ENCODE assay signal across 13 cellular contexts in genomic region chr16:31243734-31244670, GRCh38. TPM values are rescaled to one million over a fixed set of nuclear protein-coding genes. Genes with fewer than 3 reads are reported as not detected.
A peak's percentile ranks its signal among the peaks of the same experiment; 100 is the strongest.
DNase-seq lines count a peak whose midpoint lies in the region; ATAC-seq and TF ChIP-seq lines count a peak whose summit lies in the region.
"Had no signal": no experiment of that assay in that cellular context is flagged by ENCODE, and none has a peak within 500 bp of the region (broad histone marks: within the 10 kb centered on the region; RNA-seq: fewer than 3 reads in every experiment).

No MANE protein-coding gene starts in this region.

- ATAC-seq in WTC11: no peak
- ATAC-seq in foreskin keratinocyte: no peak

- H3K36me3 Mint-ChIP-seq in WTC11: no peaks in the 10 kb centered on the region
- H3K36me3 Mint-ChIP-seq: activated naive CD4-positive, alpha-beta T cell treated with anti-CD3 and anti-CD28 coated beads, Interleukin-2, amount 10 ng/mL, durations not matched to agents 7 days and 5 days had no signal

- TF ChIP-seq POLR2A in spleen (IDR thresholded peaks at IDR 0.05): no peak

- H3K4me3 ChIP-seq in spleen: no peak overlapping the region
- H3K4me3 ChIP-seq: cardiac muscle cell had no signal

- peak overlapping the region; percentile 84 for H3K27ac Mint-ChIP-seq in WTC11
- H3K27ac Mint-ChIP-seq: activated naive CD4-positive, alpha-beta T cell treated with anti-CD3 and anti-CD28 coated beads, Interleukin-2, amount 10 ng/mL, durations not matched to agents 7 days and 5 days; CD4-positive, alpha-beta T cell; T-helper 2 cell treated with Interferon-gamma antibody and Interleukin-4, amounts not matched to agents 5 μg/mL and 100 μg/mL, for 36 hours had no signal

- TF ChIP-seq CTCF in GM13976 (IDR thresholded peaks at IDR 0.05; ENCODE audit: borderline replicate concordance, control extremely low read depth, extremely low read depth, insufficient read depth, missing control alignments) (no peak), WTC11 (IDR thresholded peaks at IDR 0.05) (no peak), spleen (IDR thresholded peaks at IDR 0.05 in 8 of 11, conservative IDR thresholded peaks at IDR 0.05 in 3 of 11) (no peak), foreskin keratinocyte (conservative IDR thresholded peaks at IDR 0.05) (no peak)

- no peaks in the 10 kb centered on the region for H3K9me3 ChIP-seq in spleen

- H3K4me1 ChIP-seq in spleen: peaks cover 0 to 42% (median 27%) of the 10 kb centered on the region in 6 donors
- no peaks in the 10 kb centered on the region for H3K4me1 ChIP-seq in foreskin keratinocyte

- no peaks in the 10 kb centered on the region; the same call in 1 of the 2 replicates for H3K27me3 Mint-ChIP-seq in WTC11 (ENCODE audit: low read depth)
- H3K27me3 Mint-ChIP-seq: CD4-positive, alpha-beta T cell had no signal

- in situ Hi-C loops in GM13976 (cut with MboI; ENCODE audit: low sequenced_read_pairs, unreplicated experiment): no loop called here

- H3K4me1 Mint-ChIP-seq in WTC11: peaks cover 52% of the 10 kb centered on the region
- H3K4me1 Mint-ChIP-seq: activated naive CD4-positive, alpha-beta T cell treated with anti-CD3 and anti-CD28 coated beads, Interleukin-2, amount 10 ng/mL, durations not matched to agents 7 days and 5 days had no signal

- POLR2A ChIA-PET in WTC11 (lab: Charles Lee): interaction anchor here (1.1 kb wide), 1 partner anchor 42 kb away, joined by 3 read pairs; the partner anchor contains the start of gene PYCARD

- intact Hi-C loops in spleen (cut with DNase I; ENCODE audit: low total_unique reads): no loop called here

- no peak overlapping the region for H3K4me3 Mint-ChIP-seq in WTC11
- H3K4me3 Mint-ChIP-seq: activated naive CD4-positive, alpha-beta T cell treated with anti-CD3 and anti-CD28 coated beads, Interleukin-2, amount 10 ng/mL, durations not matched to agents 7 days and 5 days; CD4-positive, alpha-beta T cell; T-helper 2 cell treated with Interferon-gamma antibody and Interleukin-4, amounts not matched to agents 5 μg/mL and 100 μg/mL, for 36 hours had no signal

- H3K27me3 ChIP-seq in spleen (replicated peaks in 1 of 7) (no peaks in the 10 kb centered on the region), foreskin keratinocyte (no peaks in the 10 kb centered on the region)
- H3K27me3 ChIP-seq: cardiac muscle cell had no signal

- CTCF ChIA-PET in WTC11 (lab: Charles Lee): interaction anchor here (0.6 to 1.6 kb wide), 3 partner anchors 138 to 148 kb away, joined by 4 read pairs; no protein-coding TSS in a partner anchor

- no peaks in the 10 kb centered on the region for H3K9me3 Mint-ChIP-seq in WTC11
- H3K9me3 Mint-ChIP-seq: CD4-positive, alpha-beta T cell; T-helper 2 cell treated with Interferon-gamma antibody and Interleukin-4, amounts not matched to agents 5 μg/mL and 100 μg/mL, for 36 hours had no signal

- H3K27ac ChIP-seq in spleen (peak overlapping the region in 6 of 8 donors; percentile 15 to 77 (median 44)), foreskin keratinocyte (no peak overlapping the region)
- H3K27ac ChIP-seq: cardiac muscle cell had no signal

- H3K36me3 ChIP-seq in spleen: no peaks in the 10 kb centered on the region
- H3K36me3 ChIP-seq: cardiac muscle cell had no signal

- WGBS in spleen, 5 donors: 30 to 47% (median 38%) methylated on average over 7 to 9 of the region's 9 CpGs

- peak; percentile 50 for DNase-seq in GM13976 (ENCODE audit: low spot score)
- DNase-seq in MV-4-11 (lab: John Stamatoyannopoulos, UW): peak; percentile 98
- no peak for DNase-seq in WTC11 (ENCODE audit: low spot score)
- DNase-seq in spleen: no peak
- no peak for DNase-seq in foreskin keratinocyte
- no peak for DNase-seq in amygdala (lab: John Stamatoyannopoulos, UW)
- no peak for DNase-seq in NCI-H1105 treated with DMSO at 0.1 percent for 48 hours (lab: John Stamatoyannopoulos, UW)
- DNase-seq: activated CD8-positive, alpha-beta memory T cell treated with anti-CD3 and anti-CD28 coated beads for 24 hours; activated naive CD4-positive, alpha-beta T cell treated with anti-CD3 and anti-CD28 coated beads, Interleukin-2, amount 10 ng/mL, durations not matched to agents 7 days and 5 days; CD4-positive, alpha-beta T cell; small intestine had no signal

TF ChIP-seq in WTC11, 78 proteins besides CTCF, POLR2A, EP300 and RAD21 (continues in another document):
- TF ChIP-seq PREB (CRISPR knock-in tag; IDR thresholded peaks at IDR 0.05; ENCODE audit: borderline replicate concordance) (no peak), ZNF532 (CRISPR knock-in tag; IDR thresholded peaks at IDR 0.05; ENCODE audit: borderline replicate concordance) (no peak), ZNF121 (CRISPR knock-in tag; IDR thresholded peaks at IDR 0.05) (peak; percentile 92), CDX4 (CRISPR knock-in tag; IDR thresholded peaks at IDR 0.05; ENCODE audit: borderline replicate concordance) (no peak), E2F4 (CRISPR knock-in tag; IDR thresholded peaks at IDR 0.05; ENCODE audit: borderline replicate concordance, low read depth) (no peak), NFYB (CRISPR knock-in tag; conservative IDR thresholded peaks at IDR 0.05; ENCODE audit: low read depth) (no peak), PRRX2 (CRISPR knock-in tag; IDR thresholded peaks at IDR 0.05) (no peak), ZNF138 (CRISPR knock-in tag; conservative IDR thresholded peaks at IDR 0.05) (no peak)

RNA-seq across cellular contexts. Expression of gene ITGAM, which starts 15.8 kb away (rescaled TPM):
- total RNA-seq in WTC11 (2021): 0.82 to 1.1 TPM (median 0.94 TPM) in 3 replicates
- 100 to 1,000 TPM in 2 of 7 donors, 10 to 100 TPM in 5; 38.5 to 154 (median 77.7) TPM for total RNA-seq in spleen
- polyA plus RNA-seq in spleen: 10 to 100 TPM in 2 of 3 donors, 1 to 10 TPM in 1; 4.3 to 14.9 (median 11.8) TPM
- total RNA-seq in foreskin keratinocyte: 0.10 and 0.21 TPM in 2 replicates
- 0.04 and 0.14 TPM in 2 replicates for polyA plus RNA-seq in foreskin keratinocyte
- total RNA-seq: cardiac muscle cell had no signal
- polyA plus RNA-seq: cardiac muscle cell had no signal

RNA-seq across cellular contexts. Expression of gene PYDC1, which starts 27.1 kb away (rescaled TPM):
- 1.9 to 9.5 TPM (median 6.1 TPM) in 3 replicates for total RNA-seq in WTC11 (2021)
- not detected for total RNA-seq in spleen
- 1 to 10 TPM in 1 of 3 donors, under 1 TPM in 1, not detected in 1; 0.72 to 2.7 TPM for polyA plus RNA-seq in spleen
- not detected in 2 replicates for total RNA-seq in foreskin keratinocyte
- not detected in 2 replicates for polyA plus RNA-seq in foreskin keratinocyte
- total RNA-seq: cardiac muscle cell; CD4-positive, alpha-beta T cell had no signal
- polyA plus RNA-seq: cardiac muscle cell, small intestine had no signal

RNA-seq across cellular contexts. Expression of gene TRIM72, which starts 30.1 kb away (rescaled TPM):
- 1.8 to 2.5 TPM (median 2.4 TPM) in 3 replicates for total RNA-seq in WTC11 (2021)
- under 1 TPM in 4 of 7 donors, not detected in 3; 0.05 to 0.26 (median 0.15) TPM for total RNA-seq in spleen
- under 1 TPM; 0.06 to 0.15 (median 0.09) TPM for polyA plus RNA-seq in spleen
- not detected in 2 replicates for total RNA-seq in foreskin keratinocyte
- polyA plus RNA-seq in foreskin keratinocyte: not detected in 2 replicates
- polyA plus RNA-seq: cardiac muscle cell had no signal

RNA-seq across cellular contexts. Expression of gene PYCARD, which starts 41.4 kb away (rescaled TPM):
- 35.2 to 45.5 TPM (median 42.4 TPM) in 3 replicates for total RNA-seq in WTC11 (2021)
- 100 to 1,000 TPM in 2 of 7 donors, 10 to 100 TPM in 5; 68.0 to 135 (median 90.1) TPM for total RNA-seq in spleen
- polyA plus RNA-seq in spleen: 100 to 1,000 TPM; 109 to 117 (median 114) TPM
- 103 and 105 TPM in 2 replicates for total RNA-seq in foreskin keratinocyte
- polyA plus RNA-seq in foreskin keratinocyte: 123 and 140 TPM in 2 replicates

Comparison
In these comparisons a context has a peak if more than half of its experiments do, and no peak if none do; other contexts are left out.
1. DNase-seq: peak in GM13976 (single experiment) and MV-4-11 (single experiment); none in WTC11 (single experiment), spleen (single experiment), foreskin keratinocyte (0 of 2), amygdala (0 of 56) and NCI-H1105 treated with DMSO at 0.1 percent for 48 hours (single experiment).
2. RNA of gene ITGAM, which starts 15.8 kb away (total RNA-seq): 38.5 to 154 TPM in spleen; 0.82 to 1.1 TPM in WTC11 and 0.10 to 0.21 TPM in foreskin keratinocyte; every median in the first group is over 10 times any median in the second.